In the genomic region with DNA sequence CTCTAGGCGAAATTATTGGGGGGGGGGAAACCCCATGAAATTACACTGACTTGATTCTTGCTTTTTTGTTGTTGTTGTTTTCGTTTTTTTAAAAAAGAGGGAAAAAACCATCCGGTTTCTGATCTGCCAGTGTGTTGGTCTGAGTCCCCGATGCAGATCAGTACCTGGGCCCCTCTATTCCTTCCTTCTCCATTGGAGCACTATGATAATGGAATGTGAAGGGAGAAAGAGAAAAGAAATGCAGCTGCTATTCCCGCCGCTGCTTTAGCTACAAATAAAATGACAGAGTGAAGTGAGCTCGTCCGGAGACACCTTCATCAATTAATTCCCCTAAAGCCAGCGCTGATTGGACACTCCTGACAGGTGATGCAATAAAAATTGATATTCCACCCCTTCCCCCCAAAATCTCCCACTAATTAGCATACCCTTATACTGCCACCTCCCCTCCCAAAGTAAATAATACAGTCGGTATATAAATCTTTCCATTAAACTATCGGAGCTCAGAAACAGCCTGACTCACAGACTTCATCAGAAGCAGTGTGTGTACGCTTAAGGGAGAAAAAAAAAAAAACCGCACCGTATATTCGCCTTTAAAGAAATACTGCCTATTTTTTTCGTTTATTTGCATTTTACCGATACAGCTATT, we compare ENCODE assay signal across 9 cellular contexts. TPM values are rescaled to one million over a fixed set of nuclear protein-coding genes. Genes with fewer than 3 reads are reported as not detected.
A peak's percentile ranks its signal among the peaks of the same experiment; 100 is the strongest.
DNase-seq lines count a peak whose midpoint lies in the region; ATAC-seq, FAIRE-seq and TF ChIP-seq lines count a peak whose summit lies in the region.
"Had no signal": no experiment of that assay in that cellular context is flagged by ENCODE, and none has a peak within 500 bp of the region (broad histone marks: within the 10 kb centered on the region; RNA-seq: fewer than 3 reads in every experiment).

No MANE protein-coding gene starts in this region.

- no peaks in the 10 kb centered on the region for H3K9me3 ChIP-seq in SJCRH30 (replicated peaks)
- no peaks in the 10 kb centered on the region for H3K9me3 ChIP-seq in neural progenitor cell (ENCODE audit: low read depth)

- H3K4me2 ChIP-seq in neural progenitor cell: peak overlapping the region; percentile 83

- H3K4me1 Mint-ChIP-seq in IgD-negative memory B cell (peaks cover 23 to 26% (median 25%) of the 10 kb centered on the region in 3 donors), neural progenitor cell (peaks cover 42% of the 10 kb centered on the region)

- peak overlapping the region; percentile 15 for H3K9ac ChIP-seq in neural progenitor cell

- H3K4me3 Mint-ChIP-seq in IgD-negative memory B cell (peak overlapping the region; percentile 76 to 93 (median 84)), neural progenitor cell (peak overlapping the region; percentile 99)

- peaks cover 86% of the 10 kb centered on the region for H3F3A ChIP-seq in neural progenitor cell (ENCODE audit: low read depth)

- H3K27me3 Mint-ChIP-seq in IgD-negative memory B cell: peaks cover 58% of the 10 kb centered on the region
- H3K27me3 Mint-ChIP-seq in neural progenitor cell (ENCODE audit: insufficient read depth, low read depth): peaks cover 7% of the 10 kb centered on the region

- H4K20me1 ChIP-seq in neural progenitor cell (ENCODE audit: low read depth): peaks cover 45% of the 10 kb centered on the region

- H3K27ac ChIP-seq in SJCRH30 (peak overlapping the region; percentile 9; the same call in 1 of the 2 replicates), neural progenitor cell (peak overlapping the region; percentile 93)

- H3K9me3 Mint-ChIP-seq in IgD-negative memory B cell: peaks cover 0 to 3% (median 0%) of the 10 kb centered on the region in 3 donors
- peaks cover 2% of the 10 kb centered on the region for H3K9me3 Mint-ChIP-seq in neural progenitor cell

- no peak for TF ChIP-seq CTCF in AG10803 (conservative IDR thresholded peaks at IDR 0.05; ENCODE audit: low read length)
- TF ChIP-seq CTCF in epithelial cell of proximal tubule (conservative IDR thresholded peaks at IDR 0.05; ENCODE audit: low read depth, low read length): no peak
- no peak for TF ChIP-seq CTCF in neural progenitor cell (IDR thresholded peaks at IDR 0.05)

- TF ChIP-seq POLR2A in H54 (IDR thresholded peaks at IDR 0.05; ENCODE audit: low read depth, low read length): no peak

- H3K79me2 ChIP-seq in neural progenitor cell (ENCODE audit: low read depth): peaks cover 100% of the 10 kb centered on the region

- no peak for ATAC-seq in GM18868 (IDR thresholded peaks at IDR 0.05; ENCODE audit: unreplicated experiment)

- no peak for FAIRE-seq in H54 (lab: Jason Lieb, UNC)

- H3K27ac Mint-ChIP-seq in IgD-negative memory B cell (peak overlapping the region; percentile 88 to 96 (median 90)), neural progenitor cell (peak overlapping the region; percentile 99)

- H3K36me3 ChIP-seq in SJCRH30: no peaks in the 10 kb centered on the region
- H3K36me3 ChIP-seq in neural progenitor cell: peaks cover 25% of the 10 kb centered on the region

- no peak overlapping the region for H2AFZ ChIP-seq in neural progenitor cell (replicated peaks)

- H3K4me3 ChIP-seq in AG10803 (ENCODE audit: low read length) (peak overlapping the region; percentile 70), SJCRH30 (peak overlapping the region; percentile 67), epithelial cell of proximal tubule (ENCODE audit: low read depth, low read length) (peak overlapping the region; percentile 69), neural progenitor cell (peak overlapping the region; percentile 99)

- H3K36me3 Mint-ChIP-seq in IgD-negative memory B cell (no peaks in the 10 kb centered on the region), neural progenitor cell (peaks cover 32% of the 10 kb centered on the region)

- H3K27me3 ChIP-seq in SJCRH30: no peaks in the 10 kb centered on the region
- H3K27me3 ChIP-seq in neural progenitor cell: no peaks in the 10 kb centered on the region

- H3K4me1 ChIP-seq in SJCRH30: peaks cover 5% of the 10 kb centered on the region
- peaks cover 39% of the 10 kb centered on the region for H3K4me1 ChIP-seq in neural progenitor cell

- DNase-seq in AG10803 (ENCODE audit: low read depth): no peak
- peak in 1 of 2 experiments; percentile 31 for DNase-seq in SJCRH30
- DNase-seq in epithelial cell of proximal tubule (ENCODE audit: low read depth): no peak
- DNase-seq in neural progenitor cell (ENCODE audit: low spot score): peak; percentile 67
- DNase-seq in H54 (ENCODE audit: insufficient read length, low spot score): no peak
- no peak for DNase-seq in D341Med (ENCODE audit: low spot score)

RNA-seq across cellular contexts. Expression of gene SKIDA1, which starts 7.4 kb away (rescaled TPM):
- not detected for polyA plus RNA-seq in IgD-negative memory B cell
- total RNA-seq in SJCRH30 (2014; rRNA removed; shearing (Covaris generic)): 1.4 and 1.8 TPM in 2 replicates
- total RNA-seq in epithelial cell of proximal tubule (0.52 and 1.4 TPM in 2 replicates), neural progenitor cell (ENCODE audit: low replicate concordance) (123 and 127 TPM in 2 replicates)
- total RNA-seq: mononuclear cell had no signal

RNA-seq across cellular contexts. Expression of gene MLLT10, which starts 15.9 kb away (rescaled TPM):
- 8.7 TPM for polyA plus RNA-seq in IgD-negative memory B cell
- total RNA-seq in SJCRH30 (2014; rRNA removed; shearing (Covaris generic)): 34.1 and 39.3 TPM in 2 replicates
- total RNA-seq in epithelial cell of proximal tubule (15.5 and 15.8 TPM in 2 replicates), neural progenitor cell (ENCODE audit: low replicate concordance) (55.7 and 61.3 TPM in 2 replicates)

Comparison
In these comparisons a context has a peak if more than half of its experiments do, and no peak if none do; other contexts are left out.
1. RNA of gene SKIDA1, which starts 7.4 kb away (total RNA-seq): 123 to 127 TPM in neural progenitor cell; 1.4 to 1.8 TPM in SJCRH30 and 0.52 to 1.4 TPM in epithelial cell of proximal tubule; every median in the first group is over 10 times any median in the second.
2. Peak in every context shown above with its lines, with median percentiles within 50 percentile points of each other: H3K4me3 ChIP-seq.